In genomic region chr3:52259035-52259434, GRCh38 we compare ENCODE assay signal across 22 cellular contexts. TPM values are rescaled to one million over a fixed set of nuclear protein-coding genes. Genes with fewer than 3 reads are reported as not detected.
DNase-seq lines count a peak whose midpoint lies in the region; ATAC-seq and TF ChIP-seq lines count a peak whose summit lies in the region.
"Had no signal": no experiment of that assay in that cellular context is flagged by ENCODE, and none has a peak within 500 bp of the region (broad histone marks: within the 10 kb centered on the region; RNA-seq: fewer than 3 reads in every experiment).

No MANE protein-coding gene starts in this region.

- H3K9me3 Mint-ChIP-seq in CD4-positive, alpha-beta T cell, result no peaks in the 10 kb centered on the region
- no peaks in the 10 kb centered on the region for H3K9me3 Mint-ChIP-seq in IgD-negative memory B cell
- H3K9me3 Mint-ChIP-seq: mesothelial cell of epicardium had no signal

- ATAC-seq in CD4-positive, alpha-beta T cell (ENCODE audit: poor library complexity), result no peak
- ATAC-seq in HG03196 (IDR thresholded peaks at IDR 0.05; ENCODE audit: unreplicated experiment), result no peak
- ATAC-seq: heart left ventricle had no signal

- H3K9me3 ChIP-seq in CD4-positive, alpha-beta T cell (ENCODE audit: control insufficient read depth, low read length), result no peaks in the 10 kb centered on the region
- H3K9me3 ChIP-seq: colonic mucosa, heart left ventricle had no signal

- peaks cover 98% of the 10 kb centered on the region for H3K4me1 Mint-ChIP-seq in CD4-positive, alpha-beta T cell (ENCODE audit: low read depth)
- H3K4me1 Mint-ChIP-seq in IgD-negative memory B cell, result peaks cover 34 to 38% (median 37%) of the 10 kb centered on the region in 3 donors

- H3K27me3 ChIP-seq in CD4-positive, alpha-beta T cell (ENCODE audit: control insufficient read depth, insufficient read depth, low read length), result no peaks in the 10 kb centered on the region
- H3K27me3 ChIP-seq: colonic mucosa, heart left ventricle had no signal

- POLR2A ChIA-PET in CD4-positive, alpha-beta T cell (lab: Charles Lee), result interaction anchor here (10.7 to 19.7 kb wide), 3 partner anchors 11 to 20 kb away, joined by 131 to 538 read pairs (median 293); partner anchors contain the start of genes PPM1M, TWF2 and WDR82

- no peaks in the 10 kb centered on the region for H3K27me3 Mint-ChIP-seq in CD4-positive, alpha-beta T cell
- H3K27me3 Mint-ChIP-seq in IgD-negative memory B cell, result no peaks in the 10 kb centered on the region

- DNase-seq in CD4-positive, alpha-beta T cell, result no peak
- peak; percentile 81 for DNase-seq in amniotic epithelial cell (ENCODE audit: low read depth)
- peak; percentile 47 for DNase-seq in kidney tubule cell (ENCODE audit: low spot score)
- no peak for DNase-seq in NCI-H526 treated with DMSO at 0.1 percent for 48 hours (lab: John Stamatoyannopoulos, UW)
- DNase-seq in NCI-H1930 (lab: John Stamatoyannopoulos, UW), result no peak
- no peak for DNase-seq in iPS-NIHi11 (ENCODE audit: low spot score)
- DNase-seq: activated CD4-positive, alpha-beta T cell treated with anti-CD3 and anti-CD28 coated beads for 48 hours; activated T-cell treated with anti-CD3 and anti-CD28 coated beads, Interleukin-2, amount 50 U/mL, for 48 hours; colonic mucosa; erythroblast; H7; heart left ventricle; NCI-H1694 treated with DMSO at 0.1 percent for 48 hours; NCI-H446 treated with DMSO at 0.1 percent for 48 hours; nucleus accumbens; SHP77 treated with DMSO at 0.1 percent for 48 hours; stimulated activated CD4-positive, alpha-beta T cell treated with anti-CD3 and anti-CD28 coated beads, Interleukin-4, amount 100 ng/mL, for 24 hours had no signal

- H3K36me3 Mint-ChIP-seq in CD4-positive, alpha-beta T cell (ENCODE audit: low read depth), result peaks cover 100% of the 10 kb centered on the region
- H3K36me3 Mint-ChIP-seq in IgD-negative memory B cell, result peaks cover 10% of the 10 kb centered on the region

- no peak for TF ChIP-seq CTCF in CD4-positive, alpha-beta T cell (IDR thresholded peaks at IDR 0.05)

- no peak overlapping the region for H3K27ac ChIP-seq in CD4-positive, alpha-beta T cell (ENCODE audit: low read depth, low read length)
- H3K27ac ChIP-seq: colonic mucosa had no signal

- CTCF ChIA-PET in CD4-positive, alpha-beta T cell (lab: Charles Lee), result interaction anchor here (1.2 to 4.1 kb wide), 3 partner anchors 12 to 20 kb away, joined by 4 to 18 read pairs (median 7); partner anchors contain the start of gene WDR82

- H3K27ac Mint-ChIP-seq in CD4-positive, alpha-beta T cell, result peak overlapping the region; percentile 95
- H3K27ac Mint-ChIP-seq in IgD-negative memory B cell, result peak overlapping the region in 2 of 3 donors; percentile 34 to 87
- H3K27ac Mint-ChIP-seq: mesothelial cell of epicardium had no signal

- H3K4me3 Mint-ChIP-seq in CD4-positive, alpha-beta T cell, result no peak overlapping the region
- H3K4me3 Mint-ChIP-seq in IgD-negative memory B cell, result no peak overlapping the region
- H3K4me3 Mint-ChIP-seq: mesothelial cell of epicardium had no signal

- intact Hi-C loops in CD4-positive, alpha-beta T cell (cut with DNase I, micrococcal nuclease), result no loop called here

RNA-seq across cellular contexts. Expression of gene PPM1M, which starts 13.5 kb away (rescaled TPM):
- total RNA-seq in CD4-positive, alpha-beta T cell, result 10 to 100 TPM; 36.7 to 40.2 TPM
- 51.3 TPM for polyA plus RNA-seq in IgD-negative memory B cell

RNA-seq across cellular contexts. Expression of gene WDR82, which starts 19.4 kb away (rescaled TPM):
- 100 to 1,000 TPM; 114 TPM for total RNA-seq in CD4-positive, alpha-beta T cell
- polyA plus RNA-seq in IgD-negative memory B cell, result 55.0 TPM

RNA-seq across cellular contexts. Expression of gene TWF2, which starts 20.1 kb away (rescaled TPM):
- total RNA-seq in CD4-positive, alpha-beta T cell, result 10 to 100 TPM; 17.4 to 21.7 TPM
- 108 TPM for polyA plus RNA-seq in IgD-negative memory B cell

RNA-seq across cellular contexts. Expression of gene GLYCTK, which starts 28.6 kb away (rescaled TPM):
- 10 to 100 TPM; 24.4 to 24.6 TPM for total RNA-seq in CD4-positive, alpha-beta T cell
- 7.4 TPM for polyA plus RNA-seq in IgD-negative memory B cell

RNA-seq across cellular contexts. Expression of gene TLR9, which starts 33.6 kb away (rescaled TPM):
- total RNA-seq in CD4-positive, alpha-beta T cell, result under 1 TPM; 0.08 to 0.17 TPM
- 10.4 TPM for polyA plus RNA-seq in IgD-negative memory B cell
- total RNA-seq: H7, M059J had no signal
- polyA plus RNA-seq: keratinocyte had no signal

Comparison
In these comparisons a context has a peak if more than half of its experiments do, and no peak if none do; other contexts are left out.
1. DNase-seq: peak in amniotic epithelial cell (single experiment) and kidney tubule cell (single experiment); none in CD4-positive, alpha-beta T cell (0 of 10), NCI-H526 treated with DMSO at 0.1 percent for 48 hours (single experiment), NCI-H1930 (0 of 2) and iPS-NIHi11 (single experiment).